ENCODE assay signal across 17 cellular contexts in genomic region chr10:100868391-100868790, GRCh38. TPM values are rescaled to one million over a fixed set of nuclear protein-coding genes. Genes with fewer than 3 reads are reported as not detected.
DNase-seq lines count a peak whose midpoint lies in the region; ATAC-seq lines count a peak whose summit lies in the region.
"Had no signal": no experiment of that assay in that cellular context is flagged by ENCODE, and none has a peak within 500 bp of the region (broad histone marks: within the 10 kb centered on the region; RNA-seq: fewer than 3 reads in every experiment).

No MANE protein-coding gene starts in this region.

- peak overlapping the region; percentile 53 for H3K18ac ChIP-seq in neuronal stem cell (ENCODE audit: low read length)

- H3K27ac ChIP-seq in neuronal stem cell (replicated peaks; ENCODE audit: low read length) = no peak overlapping the region
- H3K27ac ChIP-seq: BLaER1 had no signal

- H4K8ac ChIP-seq in neuronal stem cell (ENCODE audit: low read depth, low read length) = no peak overlapping the region

- no peaks in the 10 kb centered on the region for H3K9me3 ChIP-seq in neuronal stem cell (replicated peaks in 1 of 2; ENCODE audit: control insufficient read depth in 2 of 2, insufficient read depth in 1 of 2, low read depth in 1 of 2, low read length in 2 of 2)
- H3K9me3 ChIP-seq: BLaER1 had no signal

- H3K27me3 ChIP-seq in neuronal stem cell (ENCODE audit: control insufficient read depth in 3 of 3, insufficient read depth in 3 of 3, low read depth in 1 of 3, low read length in 3 of 3) = peaks cover 0 to 83% (median 16%) of the 10 kb centered on the region in 3 experiments

- DNase-seq in Right ventricle myocardium inferior (ENCODE audit: missing footprints) (no peak), cardiac septum (ENCODE audit: low spot score) (no peak), left kidney (ENCODE audit: low read depth, low spot score) (peak; percentile 90), neuronal stem cell (ENCODE audit: low spot score) (no peak), NCI-H2081 (lab: John Stamatoyannopoulos, UW) (no peak)
- no peak for DNase-seq in activated CD4-positive, alpha-beta memory T cell treated with anti-CD3 and anti-CD28 coated beads for 36 hours
- DNase-seq: 8988T; Calu3; CD8-positive, alpha-beta T cell; DMS79 treated with DMSO at 0.1 percent for 48 hours; GF-D8; H7; IMR-90 had no signal

- no peak overlapping the region for H3K4me3 ChIP-seq in neuronal stem cell (ENCODE audit: low read length in 2 of 2)
- H3K4me3 ChIP-seq: BLaER1, GM23338 had no signal

- no peak overlapping the region for H3K4ac ChIP-seq in neuronal stem cell (ENCODE audit: low read length)

- intact Hi-C loops in Right ventricle myocardium inferior (cut with DNase I) = no loop called here
- intact Hi-C loops in cardiac septum (cut with DNase I) = no loop called here
- intact Hi-C loops in activated CD4-positive, alpha-beta memory T cell treated with anti-CD3 and anti-CD28 coated beads for 36 hours (cut with micrococcal nuclease) = no loop called here

- no peak overlapping the region for H3K27ac Mint-ChIP-seq in activated CD4-positive, alpha-beta memory T cell treated with anti-CD3 and anti-CD28 coated beads for 36 hours
- H3K27ac Mint-ChIP-seq: CD8-positive, alpha-beta T cell; GM23338 had no signal

- no peak overlapping the region for H3K4me3 Mint-ChIP-seq in activated CD4-positive, alpha-beta memory T cell treated with anti-CD3 and anti-CD28 coated beads for 36 hours
- H3K4me3 Mint-ChIP-seq: CD8-positive, alpha-beta T cell; GM23338 had no signal

- H3K36me3 Mint-ChIP-seq in activated CD4-positive, alpha-beta memory T cell treated with anti-CD3 and anti-CD28 coated beads for 36 hours = no peaks in the 10 kb centered on the region
- H3K36me3 Mint-ChIP-seq: CD8-positive, alpha-beta T cell had no signal

- WGBS in neuronal stem cell (ENCODE audit: extremely low coverage in 2 of 2, insufficient read length in 2 of 2, insufficient replicate concordance in 1 of 2), 2 donors = no CpG with 5 or more reads among the region's 3 CpGs

- H2BK15ac ChIP-seq in neuronal stem cell (ENCODE audit: low read length) = no peak overlapping the region

- peaks cover 28% of the 10 kb centered on the region for H3K27me3 Mint-ChIP-seq in activated CD4-positive, alpha-beta memory T cell treated with anti-CD3 and anti-CD28 coated beads for 36 hours

- H2AFZ ChIP-seq in neuronal stem cell (ENCODE audit: low read length) = no peak overlapping the region
- H2AFZ ChIP-seq: GM23338 had no signal

- peaks cover 2% of the 10 kb centered on the region for H3K4me1 Mint-ChIP-seq in activated CD4-positive, alpha-beta memory T cell treated with anti-CD3 and anti-CD28 coated beads for 36 hours (ENCODE audit: low read depth)

- H2BK12ac ChIP-seq in neuronal stem cell (ENCODE audit: low read length) = peak overlapping the region; percentile 5

- POLR2A ChIA-PET in activated CD4-positive, alpha-beta memory T cell treated with anti-CD3 and anti-CD28 coated beads for 36 hours (lab: Charles Lee) = no interaction called here

- no peak overlapping the region for H3K14ac ChIP-seq in neuronal stem cell (ENCODE audit: low read length)

- H4K91ac ChIP-seq in neuronal stem cell (ENCODE audit: low read depth, low read length, poor library complexity) = no peak overlapping the region

- H3K9me3 Mint-ChIP-seq in activated CD4-positive, alpha-beta memory T cell treated with anti-CD3 and anti-CD28 coated beads for 36 hours = no peaks in the 10 kb centered on the region
- H3K9me3 Mint-ChIP-seq: CD8-positive, alpha-beta T cell; GM23338 had no signal

- CTCF ChIA-PET in activated CD4-positive, alpha-beta memory T cell treated with anti-CD3 and anti-CD28 coated beads for 36 hours (lab: Charles Lee) = interaction anchor here (1.7 kb wide), 1 partner anchor 20 kb away, joined by 5 read pairs; no protein-coding TSS in a partner anchor

- H3K4me1 ChIP-seq in neuronal stem cell (ENCODE audit: control insufficient read depth in 2 of 2, insufficient read depth in 1 of 2, low read depth in 1 of 2, low read length in 2 of 2) = peaks cover 2 to 43% of the 10 kb centered on the region in 2 donors
- H3K4me1 ChIP-seq: BLaER1 had no signal

- H3K79me1 ChIP-seq in neuronal stem cell (ENCODE audit: low read depth, low read length) = no peaks in the 10 kb centered on the region

- ATAC-seq in Right ventricle myocardium inferior = peak; percentile 11
- no peak for ATAC-seq in GM18502 (IDR thresholded peaks at IDR 0.05; ENCODE audit: poor library complexity, unreplicated experiment)
- ATAC-seq: CD8-positive, alpha-beta T cell; GM23338; HCT116 had no signal

- no peak overlapping the region for H3K23ac ChIP-seq in neuronal stem cell (ENCODE audit: low read depth, low read length, poor library complexity)

- H3K4me2 ChIP-seq in neuronal stem cell (ENCODE audit: insufficient read depth, low read length, poor library complexity, severe bottlenecking) = no peak overlapping the region
- H3K4me2 ChIP-seq: BLaER1, GM23338 had no signal

- no peaks in the 10 kb centered on the region for H3K36me3 ChIP-seq in neuronal stem cell (replicated peaks in 1 of 2; ENCODE audit: control insufficient read depth in 2 of 2, insufficient read depth in 2 of 2, low read length in 2 of 2)
- H3K36me3 ChIP-seq: BLaER1 had no signal

- H2BK120ac ChIP-seq in neuronal stem cell (ENCODE audit: low read depth, low read length) = no peak overlapping the region

- no peak overlapping the region for H2BK5ac ChIP-seq in neuronal stem cell (ENCODE audit: low read length)

- peak overlapping the region; percentile 2 for H2AK5ac ChIP-seq in neuronal stem cell (ENCODE audit: low read depth, low read length)

- no peak overlapping the region for H3K9ac ChIP-seq in neuronal stem cell (ENCODE audit: low read depth, low read length, poor library complexity)
- H3K9ac ChIP-seq: BLaER1 had no signal

RNA-seq across cellular contexts. Expression of gene SLF2, which starts 44.4 kb away (rescaled TPM):
- total RNA-seq in Right ventricle myocardium inferior (17.0 TPM), cardiac septum (22.8 TPM)
- 9.2 TPM for polyA plus RNA-seq in neuronal stem cell (2013, experiment 1 of 2)
- 8.8 TPM for polyA plus RNA-seq in neuronal stem cell (2013, experiment 2 of 2)
- total RNA-seq in activated CD4-positive, alpha-beta memory T cell treated with anti-CD3 and anti-CD28 coated beads for 36 hours = 10 to 100 TPM; 33.9 to 35.9 TPM
